ENCODE assay signal across 16 cellular contexts in the genomic region with DNA sequence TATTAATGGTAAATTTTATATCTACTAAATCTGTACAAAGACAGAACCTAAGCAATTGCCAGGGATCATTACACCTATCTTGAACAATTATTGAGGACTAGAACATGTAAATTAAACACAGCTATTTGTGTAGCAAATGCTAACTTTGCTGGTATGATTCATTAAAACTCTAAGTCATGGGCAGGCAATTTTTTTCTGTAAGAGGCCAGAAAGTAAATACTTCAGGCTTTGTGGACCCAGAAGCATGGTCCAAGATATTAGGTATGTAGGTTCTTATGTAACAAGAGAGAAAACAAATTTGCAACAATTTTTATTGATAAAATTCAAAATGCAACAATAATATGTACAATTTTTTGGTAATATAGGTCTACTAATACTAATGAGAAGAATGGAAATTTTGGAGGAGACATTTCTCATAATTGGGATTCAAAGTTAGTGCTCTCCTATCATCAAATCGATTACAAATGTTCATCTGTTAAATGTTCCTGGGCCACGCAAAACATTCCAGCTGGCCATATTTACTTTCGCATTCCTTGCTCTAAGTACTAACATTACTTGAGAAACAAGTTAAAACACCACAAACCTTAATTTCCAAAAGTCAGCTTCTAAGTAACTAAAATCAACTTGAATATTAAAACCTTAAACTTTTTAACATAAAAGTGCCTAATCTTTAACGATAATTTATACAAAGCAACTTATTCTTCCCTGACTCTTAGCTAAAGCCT. TPM values are rescaled to one million over a fixed set of nuclear protein-coding genes. Genes with fewer than 3 reads are reported as not detected.
DNase-seq lines count a peak whose midpoint lies in the region; ATAC-seq and TF ChIP-seq lines count a peak whose summit lies in the region.
"Had no signal": no experiment of that assay in that cellular context is flagged by ENCODE, and none has a peak within 500 bp of the region (broad histone marks: within the 10 kb centered on the region; RNA-seq: fewer than 3 reads in every experiment).

No MANE protein-coding gene starts in this region.

- intact Hi-C loops in esophagus squamous epithelium (cut with DNase I): no loop called here

- H3K9me3 ChIP-seq in skeletal muscle satellite cell (replicated peaks; ENCODE audit: low read length) (no peaks in the 10 kb centered on the region), esophagus squamous epithelium (no peaks in the 10 kb centered on the region)
- H3K9me3 ChIP-seq: gastroesophageal sphincter, SJSA1, suprapubic skin had no signal

- no peak for TF ChIP-seq POLR2A in esophagus squamous epithelium (IDR thresholded peaks at IDR 0.05)

- no peak overlapping the region for H3K4me3 Mint-ChIP-seq in activated T-cell treated with anti-CD3 and anti-CD28 coated beads, Interleukin-2, amount 50 U/mL, for 24 hours
- H3K4me3 Mint-ChIP-seq in WTC11: peak overlapping the region; percentile 41
- H3K4me3 Mint-ChIP-seq: activated CD4-positive, alpha-beta memory T cell treated with anti-CD3 and anti-CD28 coated beads, Interleukin-2, amount 10 ng/mL, durations not matched to agents 7 days and 5 days had no signal

- no peak overlapping the region for H3K9ac ChIP-seq in skeletal muscle satellite cell (ENCODE audit: low read depth, low read length)
- H3K9ac ChIP-seq: KMS-11 had no signal

- H3K4me3 ChIP-seq in fibroblast of villous mesenchyme (ENCODE audit: low read depth, low read length): peak overlapping the region; percentile 91
- H3K4me3 ChIP-seq in skeletal muscle satellite cell (ENCODE audit: low read length): no peak overlapping the region
- peak overlapping the region in 1 of 4 donors; percentile 9 for H3K4me3 ChIP-seq in esophagus squamous epithelium
- H3K4me3 ChIP-seq: gastroesophageal sphincter, SJSA1, suprapubic skin had no signal

- TF ChIP-seq CTCF in WTC11 (IDR thresholded peaks at IDR 0.05): no peak
- no peak for TF ChIP-seq CTCF in fibroblast of villous mesenchyme (IDR thresholded peaks at IDR 0.05; ENCODE audit: insufficient read depth, low read depth, low read length)
- TF ChIP-seq CTCF in esophagus squamous epithelium (IDR thresholded peaks at IDR 0.05): no peak

- H3K27me3 ChIP-seq in skeletal muscle satellite cell (ENCODE audit: control insufficient read depth, insufficient read depth, low read length) (no peaks in the 10 kb centered on the region), esophagus squamous epithelium (no peaks in the 10 kb centered on the region)
- H3K27me3 ChIP-seq: gastroesophageal sphincter, SJSA1, suprapubic skin had no signal

- peaks cover 59% of the 10 kb centered on the region for H3K4me1 Mint-ChIP-seq in activated T-cell treated with anti-CD3 and anti-CD28 coated beads, Interleukin-2, amount 50 U/mL, for 24 hours (ENCODE audit: low read depth)
- peaks cover 60% of the 10 kb centered on the region for H3K4me1 Mint-ChIP-seq in WTC11

- peak overlapping the region; percentile 14 for H3K4me2 ChIP-seq in skeletal muscle satellite cell (ENCODE audit: low read length)
- H3K4me2 ChIP-seq: KMS-11 had no signal

- 55 to 71% methylated on average over 4 of the region's 4 CpGs for WGBS in esophagus squamous epithelium, 2 donors

- ATAC-seq in WTC11: no peak
- no peak for ATAC-seq in HG03457 (IDR thresholded peaks at IDR 0.05; ENCODE audit: unreplicated experiment)
- ATAC-seq: gastroesophageal sphincter had no signal

- peaks cover 35% of the 10 kb centered on the region for H3K36me3 Mint-ChIP-seq in activated T-cell treated with anti-CD3 and anti-CD28 coated beads, Interleukin-2, amount 50 U/mL, for 24 hours (ENCODE audit: low read depth)
- peaks cover 1% of the 10 kb centered on the region for H3K36me3 Mint-ChIP-seq in WTC11

- no peaks in the 10 kb centered on the region for H3K9me3 Mint-ChIP-seq in activated T-cell treated with anti-CD3 and anti-CD28 coated beads, Interleukin-2, amount 50 U/mL, for 24 hours
- H3K9me3 Mint-ChIP-seq in WTC11: no peaks in the 10 kb centered on the region; the same call in 1 of the 2 replicates

- H3K27ac Mint-ChIP-seq in activated T-cell treated with anti-CD3 and anti-CD28 coated beads, Interleukin-2, amount 50 U/mL, for 24 hours: peak overlapping the region; percentile 18
- H3K27ac Mint-ChIP-seq in WTC11: peak overlapping the region; percentile 62
- H3K27ac Mint-ChIP-seq: activated CD4-positive, alpha-beta memory T cell treated with anti-CD3 and anti-CD28 coated beads, Interleukin-2, amount 10 ng/mL, durations not matched to agents 7 days and 5 days had no signal

- no peaks in the 10 kb centered on the region for H3K36me3 ChIP-seq in skeletal muscle satellite cell (ENCODE audit: insufficient read depth, low read length)
- H3K36me3 ChIP-seq in esophagus squamous epithelium: no peaks in the 10 kb centered on the region
- H3K36me3 ChIP-seq: gastroesophageal sphincter, suprapubic skin had no signal

- peak overlapping the region in 1 of 4 donors; percentile 8 for H3K27ac ChIP-seq in esophagus squamous epithelium
- H3K27ac ChIP-seq: KMS-11, SJSA1, suprapubic skin had no signal

- POLR2A ChIA-PET in WTC11 (lab: Charles Lee): no interaction called here

- no peak for DNase-seq in activated T-cell treated with anti-CD3 and anti-CD28 coated beads, Interleukin-2, amount 50 U/mL, for 24 hours
- no peak for DNase-seq in activated T-cell treated with anti-CD3 and anti-CD28 coated beads for 4 hours
- no peak for DNase-seq in WTC11 (ENCODE audit: low spot score)
- DNase-seq in fibroblast of villous mesenchyme (ENCODE audit: low read depth): peak; percentile 54
- DNase-seq in esophagus squamous epithelium (lab: John Stamatoyannopoulos, UW): no peak
- DNase-seq in DMS153 treated with DMSO at 0.1 percent for 48 hours (lab: John Stamatoyannopoulos, UW; ENCODE audit: unreplicated experiment): no peak
- DNase-seq: activated CD4-positive, alpha-beta memory T cell treated with anti-CD3 and anti-CD28 coated beads, Interleukin-2, amount 10 ng/mL, durations not matched to agents 7 days and 5 days; GOT3; NCI-H345; stimulated activated CD4-positive, alpha-beta T cell treated with anti-CD3 and anti-CD28 coated beads, Interleukin-2, amount 100 ng/mL, for 48 hours had no signal

- no peaks in the 10 kb centered on the region for H3K27me3 Mint-ChIP-seq in activated T-cell treated with anti-CD3 and anti-CD28 coated beads, Interleukin-2, amount 50 U/mL, for 24 hours
- no peaks in the 10 kb centered on the region for H3K27me3 Mint-ChIP-seq in WTC11 (ENCODE audit: low read depth)
- H3K27me3 Mint-ChIP-seq: activated CD4-positive, alpha-beta memory T cell treated with anti-CD3 and anti-CD28 coated beads, Interleukin-2, amount 10 ng/mL, durations not matched to agents 7 days and 5 days had no signal

- H3K4me1 ChIP-seq in skeletal muscle satellite cell (ENCODE audit: control insufficient read depth, insufficient read depth, low read length): peaks cover 39% of the 10 kb centered on the region
- peaks cover 0 to 76% (median 25%) of the 10 kb centered on the region in 3 donors for H3K4me1 ChIP-seq in esophagus squamous epithelium

- CTCF ChIA-PET in WTC11 (lab: Charles Lee): no interaction called here

TF ChIP-seq in WTC11, 78 proteins besides CTCF, POLR2A, EP300 and RAD21:
- TF ChIP-seq MYBL2 (CRISPR knock-in tag; IDR thresholded peaks at IDR 0.05) (no peak), ZNF396 (CRISPR knock-in tag; IDR thresholded peaks at IDR 0.05; ENCODE audit: borderline replicate concordance) (no peak)
- TF ChIP-seq, protein P1, sequence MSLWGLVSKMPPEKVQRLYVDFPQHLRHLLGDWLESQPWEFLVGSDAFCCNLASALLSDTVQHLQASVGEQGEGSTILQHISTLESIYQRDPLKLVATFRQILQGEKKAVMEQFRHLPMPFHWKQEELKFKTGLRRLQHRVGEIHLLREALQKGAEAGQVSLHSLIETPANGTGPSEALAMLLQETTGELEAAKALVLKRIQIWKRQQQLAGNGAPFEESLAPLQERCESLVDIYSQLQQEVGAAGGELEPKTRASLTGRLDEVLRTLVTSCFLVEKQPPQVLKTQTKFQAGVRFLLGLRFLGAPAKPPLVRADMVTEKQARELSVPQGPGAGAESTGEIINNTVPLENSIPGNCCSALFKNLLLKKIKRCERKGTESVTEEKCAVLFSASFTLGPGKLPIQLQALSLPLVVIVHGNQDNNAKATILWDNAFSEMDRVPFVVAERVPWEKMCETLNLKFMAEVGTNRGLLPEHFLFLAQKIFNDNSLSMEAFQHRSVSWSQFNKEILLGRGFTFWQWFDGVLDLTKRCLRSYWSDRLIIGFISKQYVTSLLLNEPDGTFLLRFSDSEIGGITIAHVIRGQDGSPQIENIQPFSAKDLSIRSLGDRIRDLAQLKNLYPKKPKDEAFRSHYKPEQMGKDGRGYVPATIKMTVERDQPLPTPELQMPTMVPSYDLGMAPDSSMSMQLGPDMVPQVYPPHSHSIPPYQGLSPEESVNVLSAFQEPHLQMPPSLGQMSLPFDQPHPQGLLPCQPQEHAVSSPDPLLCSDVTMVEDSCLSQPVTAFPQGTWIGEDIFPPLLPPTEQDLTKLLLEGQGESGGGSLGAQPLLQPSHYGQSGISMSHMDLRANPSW (CRISPR knock-in tag; conservative IDR thresholded peaks at IDR 0.05; ENCODE audit: low read depth): no peak

RNA-seq across cellular contexts. Expression of a gene that starts 4.3 kb away (rescaled TPM):
- total RNA-seq in WTC11 (2021) (68.2 to 81.2 TPM (median 72.6 TPM) in 3 replicates), fibroblast of villous mesenchyme (156 and 236 TPM in 2 replicates), esophagus squamous epithelium (10 to 100 TPM; 51.3 to 97.0 (median 72.3) TPM)
- 108 and 116 TPM in 2 replicates for total RNA-seq in skeletal muscle satellite cell (2012; rRNA removed)

RNA-seq across cellular contexts. Expression of a gene that starts 36.7 kb away (rescaled TPM):
- total RNA-seq in WTC11 (2021) (465 to 500 TPM (median 472 TPM) in 3 replicates), fibroblast of villous mesenchyme (114 and 120 TPM in 2 replicates), esophagus squamous epithelium (100 to 1,000 TPM; 192 to 530 (median 330) TPM)
- 241 and 274 TPM in 2 replicates for total RNA-seq in skeletal muscle satellite cell (2012; rRNA removed)
